Comparison of ENCODE assay signal across 15 cellular contexts in genomic region chr2:100833330-100833729, GRCh38. TPM values are rescaled to one million over a fixed set of nuclear protein-coding genes. Genes with fewer than 3 reads are reported as not detected.
DNase-seq lines count a peak whose midpoint lies in the region; ATAC-seq and TF ChIP-seq lines count a peak whose summit lies in the region.
"Had no signal": no experiment of that assay in that cellular context is flagged by ENCODE, and none has a peak within 500 bp of the region (broad histone marks: within the 10 kb centered on the region; RNA-seq: fewer than 3 reads in every experiment).

No MANE protein-coding gene starts in this region.

- BruUV-seq in IMR-90 (replicated peaks; lab: Mats Ljungman, UMichigan), result no TSS peak

- no peak overlapping the region for H3K18ac ChIP-seq in IMR-90 (ENCODE audit: low read depth, low read length)

- in situ Hi-C loops in IMR-90 (cut with MboI; ENCODE audit: low sequenced_read_pairs), result no loop called here

- CTCF ChIA-PET in IMR-90 (lab: Yijun Ruan, JAX), result no interaction called here

- no peak overlapping the region for H3K9ac ChIP-seq in IMR-90 (ENCODE audit: low read depth, low read length)
- H3K9ac ChIP-seq: GM23248 had no signal

- H3K9me3 ChIP-seq in IMR-90 (ENCODE audit: control insufficient read depth, insufficient read depth, low read length), result no peaks in the 10 kb centered on the region
- no peaks in the 10 kb centered on the region for H3K9me3 ChIP-seq in esophagus muscularis mucosa
- no peaks in the 10 kb centered on the region for H3K9me3 ChIP-seq in right lobe of liver
- H3K9me3 ChIP-seq in stomach, result peaks cover 0 to 5% (median 0%) of the 10 kb centered on the region in 4 donors
- H3K9me3 ChIP-seq: Caco-2 had no signal

- no peak for TF ChIP-seq EP300 in esophagus muscularis mucosa (IDR thresholded peaks at IDR 0.05)
- no peak for TF ChIP-seq EP300 in stomach (IDR thresholded peaks at IDR 0.05)

- H4K20me1 ChIP-seq in IMR-90 (ENCODE audit: insufficient read depth, low read length), result peaks cover 35% of the 10 kb centered on the region; the same call in 1 of the 2 replicates

- 0 out of 2 replicates have a peak overlapping the region, but pooled peaks have one; percentile 38 for H3K14ac ChIP-seq in IMR-90 (replicated peaks; ENCODE audit: low read depth, low read length)

- H3K79me1 ChIP-seq in IMR-90 (ENCODE audit: low read depth in 1 of 2, low read length in 2 of 2), result peaks cover 33 to 47% of the 10 kb centered on the region in 2 experiments

- TF ChIP-seq CTCF in IMR-90 (conservative IDR thresholded peaks at IDR 0.05; ENCODE audit: low read depth, low read length) (no peak), esophagus muscularis mucosa (IDR thresholded peaks at IDR 0.05) (no peak), right lobe of liver (IDR thresholded peaks at IDR 0.05) (no peak), stomach (IDR thresholded peaks at IDR 0.05) (no peak)

- intact Hi-C loops in IMR-90 (cut with micrococcal nuclease), result no loop called here
- intact Hi-C loops in esophagus muscularis mucosa (cut with DNase I), result loop anchor here (5.0 kb wide), 1 partner anchor 226 kb away; no protein-coding TSS in a partner anchor
- intact Hi-C loops in right lobe of liver (cut with DNase I), result no loop called here
- intact Hi-C loops in stomach (cut with DNase I; ENCODE audit: low total_unique reads), result loop anchor here (10.0 kb wide), 1 partner anchor 51 kb away; no protein-coding TSS in a partner anchor

- H2BK5ac ChIP-seq in IMR-90 (ENCODE audit: low read depth, low read length, poor library complexity, severe bottlenecking), result no peak overlapping the region

- H4K8ac ChIP-seq in IMR-90 (ENCODE audit: low read depth in 2 of 2, low read length in 2 of 2), result no peak overlapping the region

- no peaks in the 10 kb centered on the region for H3K27me3 ChIP-seq in IMR-90 (ENCODE audit: control insufficient read depth, insufficient read depth, low read length)
- no peaks in the 10 kb centered on the region for H3K27me3 ChIP-seq in esophagus muscularis mucosa
- H3K27me3 ChIP-seq in right lobe of liver, result no peaks in the 10 kb centered on the region
- H3K27me3 ChIP-seq in stomach, result no peaks in the 10 kb centered on the region

- no peak overlapping the region for H2AFZ ChIP-seq in IMR-90 (replicated peaks; ENCODE audit: low read length, poor library complexity)
- H2AFZ ChIP-seq: GM23248 had no signal

- no peak overlapping the region for H2AK9ac ChIP-seq in IMR-90 (replicated peaks; ENCODE audit: low read depth, low read length, poor library complexity)

- H4K91ac ChIP-seq in IMR-90 (ENCODE audit: insufficient read depth, low read depth, low read length), result no peak overlapping the region

- H3K36me3 ChIP-seq in IMR-90 (ENCODE audit: control insufficient read depth, insufficient read depth, low read length) (peaks cover 2% of the 10 kb centered on the region; the same call in 1 of the 2 replicates), esophagus muscularis mucosa (no peaks in the 10 kb centered on the region), right lobe of liver (no peaks in the 10 kb centered on the region), stomach (no peaks in the 10 kb centered on the region)

- dilution Hi-C loops in IMR-90 (cut with HindIII; ENCODE audit: low sequenced_read_pairs, unreplicated experiment), result no loop called here

- peaks cover 10% of the 10 kb centered on the region for H3K4me1 ChIP-seq in IMR-90 (ENCODE audit: control insufficient read depth, insufficient read depth, low read length)
- H3K4me1 ChIP-seq in esophagus muscularis mucosa, result peaks cover 24 to 42% (median 28%) of the 10 kb centered on the region in 4 donors
- H3K4me1 ChIP-seq in right lobe of liver, result peaks cover 0 to 34% (median 11%) of the 10 kb centered on the region in 4 donors
- peaks cover 27 to 53% (median 44%) of the 10 kb centered on the region in 4 donors for H3K4me1 ChIP-seq in stomach
- H3K4me1 ChIP-seq: Caco-2 had no signal

- H3K9me1 ChIP-seq in IMR-90 (ENCODE audit: insufficient read depth, low read length), result peaks cover 11% of the 10 kb centered on the region; the same call in 1 of the 2 replicates

- no peak overlapping the region for H2BK20ac ChIP-seq in IMR-90 (ENCODE audit: low read depth, low read length)

- no peak overlapping the region for H4K5ac ChIP-seq in IMR-90 (ENCODE audit: low read depth, low read length)

- no peak overlapping the region for H2AK5ac ChIP-seq in IMR-90 (ENCODE audit: low read depth, low read length)

- H3K56ac ChIP-seq in IMR-90 (ENCODE audit: extremely low read depth, insufficient read depth, low read length), result no peak overlapping the region

- H2BK120ac ChIP-seq in IMR-90 (ENCODE audit: low read depth, low read length), result no peak overlapping the region

- POLR2A ChIA-PET in IMR-90 (lab: Charles Lee; ENCODE audit: unreplicated experiment), result interaction anchor here (0.5 kb wide), 1 partner anchor 157 kb away, joined by 3 read pairs; no protein-coding TSS in a partner anchor

- no peak overlapping the region for H3K4ac ChIP-seq in IMR-90 (ENCODE audit: low read depth, low read length)

- TF ChIP-seq RAD21 in IMR-90 (IDR thresholded peaks at IDR 0.05; ENCODE audit: low read length), result no peak

- no peak overlapping the region for H3K4me2 ChIP-seq in IMR-90 (ENCODE audit: low read depth, low read length)

- no CpG with 5 or more reads among the region's 1 CpG for WGBS in IMR-90 (ENCODE audit: extremely low coverage in 2 of 2, insufficient read length in 1 of 2), 2 experiments
- 100% methylated on average over 1 of the region's 1 CpG for WGBS in esophagus muscularis mucosa
- 36% methylated on average over 1 of the region's 1 CpG for WGBS in right lobe of liver (ENCODE audit: insufficient coverage, low coverage, low lambda C conversion rate, missing lambda C conversion rate)
- WGBS in stomach, 5 donors, result 38 to 74% (median 57%) methylated on average over 1 of the region's 1 CpG

- TF ChIP-seq POLR2A in IMR-90 (IDR thresholded peaks at IDR 0.05; ENCODE audit: low read depth, low read length) (no peak), esophagus muscularis mucosa (IDR thresholded peaks at IDR 0.05; ENCODE audit: low read depth) (no peak), right lobe of liver (IDR thresholded peaks at IDR 0.05) (no peak), stomach (IDR thresholded peaks at IDR 0.05) (no peak)

- H3K4me3 ChIP-seq in IMR-90 (ENCODE audit: insufficient read depth, low read depth, low read length) (no peak overlapping the region), esophagus muscularis mucosa (no peak overlapping the region), right lobe of liver (no peak overlapping the region), stomach (no peak overlapping the region)
- H3K4me3 ChIP-seq: GM23248, K562 had no signal

- H2BK15ac ChIP-seq in IMR-90 (ENCODE audit: low read depth, low read length), result no peak overlapping the region

- H3K23ac ChIP-seq in IMR-90 (ENCODE audit: low read depth, low read length), result no peak overlapping the region

- DNase-seq in IMR-90 (no peak), esophagus muscularis mucosa (ENCODE audit: extremely low spot score) (no peak), right lobe of liver (no peak), stomach (peak; percentile 31), substantia nigra (lab: John Stamatoyannopoulos, UW) (no peak)
- DNase-seq: Caco-2; NCI-H69; NK-92 treated with Interleukin-12 subunit alpha and Interleukin-12 subunit beta, amount 100 ng/mL, for 24 hours had no signal

- H3K27ac ChIP-seq in IMR-90 (ENCODE audit: insufficient read depth, low read length) (no peak overlapping the region), esophagus muscularis mucosa (replicated peaks in 1 of 4) (peak overlapping the region in 3 of 4 donors; percentile 3 to 30 (median 25)), right lobe of liver (peak overlapping the region in 2 of 3 donors; percentile 20 to 35), stomach (peak overlapping the region in 4 of 5 donors; percentile 5 to 76 (median 36)), substantia nigra (ENCODE audit: low read depth, low read length, poor library complexity, severe bottlenecking) (no peak overlapping the region)
- H3K27ac ChIP-seq: GM23248, RWPE1 had no signal

- no peak for ATAC-seq in IMR-90 (ENCODE audit: low read depth)
- ATAC-seq in right lobe of liver, result peak; percentile 58 to 86 (median 80)
- no peak for ATAC-seq in GM18909 (IDR thresholded peaks at IDR 0.05; ENCODE audit: poor library complexity, unreplicated experiment)
- ATAC-seq in HG03571 (IDR thresholded peaks at IDR 0.05; ENCODE audit: unreplicated experiment), result no peak
- no peak for ATAC-seq in HG02588 (IDR thresholded peaks at IDR 0.05; ENCODE audit: unreplicated experiment)
- ATAC-seq: HCT116, K562 had no signal

TF ChIP-seq in IMR-90, 13 proteins besides CTCF, POLR2A, EP300 and RAD21 (continues in another document):
- TF ChIP-seq RFX5 (IDR thresholded peaks at IDR 0.05; ENCODE audit: low read depth, low read length) (no peak), BHLHE40 (IDR thresholded peaks at IDR 0.05; ENCODE audit: low read depth, low read length) (no peak), RCOR1 (IDR thresholded peaks at IDR 0.05; ENCODE audit: insufficient replicate concordance, low read length) (no peak), CHD1 (IDR thresholded peaks at IDR 0.05; ENCODE audit: low read depth, low read length) (no peak), CEBPB (IDR thresholded peaks at IDR 0.05; ENCODE audit: low read depth, low read length) (no peak), SMC3 (IDR thresholded peaks at IDR 0.05; ENCODE audit: low read depth, low read length) (no peak), FOS (IDR thresholded peaks at IDR 0.05; ENCODE audit: low read depth, low read length) (no peak), MXI1 (IDR thresholded peaks at IDR 0.05; ENCODE audit: borderline replicate concordance, low read depth, low read length) (no peak), ELK1 (IDR thresholded peaks at IDR 0.05; ENCODE audit: borderline replicate concordance, low read depth, low read length) (no peak), NFE2L2 (IDR thresholded peaks at IDR 0.05; ENCODE audit: low read depth, low read length) (no peak)

RNA-seq across cellular contexts. Expression of gene NPAS2, which starts 13.4 kb away (rescaled TPM):
- 5.2 and 5.6 TPM in 2 replicates for total RNA-seq in IMR-90 (2012; rRNA removed)
- polyA plus RNA-seq in IMR-90 (2012; rRNA removed), result 14.8 and 16.0 TPM in 2 replicates
- polyA plus RNA-seq in IMR-90 (2012; cell fraction: cytosol; rRNA removed), result 12.8 and 30.1 TPM in 2 replicates
- 40.4 and 69.1 TPM in 2 replicates for polyA plus RNA-seq in IMR-90 (2012; cell fraction: nucleus; rRNA removed; ENCODE audit: low replicate concordance)
- 10 to 100 TPM; 14.1 to 45.8 (median 28.1) TPM for total RNA-seq in esophagus muscularis mucosa
- 10 to 100 TPM in 5 of 6 experiments, 1 to 10 TPM in 1; 8.8 to 33.3 (median 24.5) TPM for total RNA-seq in right lobe of liver
- 100 to 1,000 TPM in 1 of 5 donors, 10 to 100 TPM in 4; 18.0 to 148 (median 33.9) TPM for total RNA-seq in stomach
- polyA plus RNA-seq in stomach, result 10 to 100 TPM; 13.1 to 32.2 (median 23.7) TPM

Comparison
In these comparisons a context has a peak if more than half of its experiments do, and no peak if none do; other contexts are left out.
1. ATAC-seq: peak in right lobe of liver (4 of 4); none in IMR-90 (single experiment), GM18909 (single experiment), HG03571 (single experiment) and HG02588 (single experiment).
2. H3K27ac ChIP-seq: peak in esophagus muscularis mucosa (3 of 4), right lobe of liver (2 of 3) and stomach (4 of 5); none in IMR-90 (single experiment) and substantia nigra (single experiment).
3. intact Hi-C loops: an anchor here in esophagus muscularis mucosa (5.0 kb wide) and stomach (10.0 kb wide); none called in IMR-90 and right lobe of liver.